Comparison of ENCODE assay signal across 1 cellular context in the genomic region with DNA sequence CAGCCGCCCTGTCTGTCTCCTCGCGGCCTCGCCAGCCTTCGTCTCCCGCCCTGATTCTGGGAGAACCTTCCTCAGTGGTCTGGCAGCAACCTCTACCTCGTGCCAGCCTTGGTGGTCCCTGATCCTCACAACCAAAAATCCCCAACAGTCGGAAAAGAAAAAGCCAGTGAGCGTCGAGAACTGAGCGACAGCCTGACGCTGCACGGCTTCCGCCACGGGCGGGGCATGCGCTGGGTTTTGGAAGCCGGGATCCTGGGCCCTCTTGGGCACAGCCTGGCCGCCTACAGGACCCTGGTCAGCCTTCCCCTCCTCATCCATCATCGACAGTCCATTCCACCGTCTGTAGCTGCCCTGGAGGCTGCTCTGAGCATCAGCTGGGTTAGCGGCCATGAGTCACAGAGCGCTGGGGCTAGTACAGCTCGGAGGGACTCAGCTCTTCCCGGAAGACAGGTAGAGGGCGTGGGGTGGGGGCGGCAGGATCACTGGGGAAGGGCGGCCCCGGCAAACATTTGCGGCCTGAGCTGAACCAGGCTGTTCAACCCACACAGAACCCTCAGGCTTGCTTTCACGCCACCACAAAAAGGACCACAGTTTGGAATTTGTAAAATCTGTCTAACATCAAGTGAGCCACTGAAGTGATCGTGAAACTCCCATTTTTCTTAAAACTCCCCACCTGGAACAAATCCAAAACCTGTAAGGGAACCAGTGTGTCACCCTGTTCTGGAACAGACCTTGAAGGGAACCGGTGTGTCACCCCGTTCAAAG.
TF ChIP-seq lines count a peak whose summit lies in the region.

No MANE protein-coding gene starts in this region.

TF ChIP-seq in IMR-90, 13 proteins besides CTCF, POLR2A, EP300 and RAD21:
- TF ChIP-seq FOS (IDR thresholded peaks at IDR 0.05; ENCODE audit: low read depth, low read length) (no peak), NFE2L2 (IDR thresholded peaks at IDR 0.05; ENCODE audit: low read depth, low read length) (no peak), SMC3 (IDR thresholded peaks at IDR 0.05; ENCODE audit: low read depth, low read length) (no peak), ELK1 (IDR thresholded peaks at IDR 0.05; ENCODE audit: borderline replicate concordance, low read depth, low read length) (no peak), RCOR1 (IDR thresholded peaks at IDR 0.05; ENCODE audit: insufficient replicate concordance, low read length) (no peak), RFX5 (IDR thresholded peaks at IDR 0.05; ENCODE audit: low read depth, low read length) (no peak), CEBPB (IDR thresholded peaks at IDR 0.05; ENCODE audit: low read depth, low read length) (no peak), MXI1 (IDR thresholded peaks at IDR 0.05; ENCODE audit: borderline replicate concordance, low read depth, low read length) (no peak), MAZ (IDR thresholded peaks at IDR 0.05; ENCODE audit: borderline replicate concordance, low read depth, low read length) (no peak), CHD1 (IDR thresholded peaks at IDR 0.05; ENCODE audit: low read depth, low read length) (no peak), BHLHE40 (IDR thresholded peaks at IDR 0.05; ENCODE audit: low read depth, low read length) (no peak), MAFK (IDR thresholded peaks at IDR 0.05; ENCODE audit: low read depth, low read length) (no peak)
- TF ChIP-seq, protein P1, sequence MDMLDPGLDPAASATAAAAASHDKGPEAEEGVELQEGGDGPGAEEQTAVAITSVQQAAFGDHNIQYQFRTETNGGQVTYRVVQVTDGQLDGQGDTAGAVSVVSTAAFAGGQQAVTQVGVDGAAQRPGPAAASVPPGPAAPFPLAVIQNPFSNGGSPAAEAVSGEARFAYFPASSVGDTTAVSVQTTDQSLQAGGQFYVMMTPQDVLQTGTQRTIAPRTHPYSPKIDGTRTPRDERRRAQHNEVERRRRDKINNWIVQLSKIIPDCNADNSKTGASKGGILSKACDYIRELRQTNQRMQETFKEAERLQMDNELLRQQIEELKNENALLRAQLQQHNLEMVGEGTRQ (IDR thresholded peaks at IDR 0.05; ENCODE audit: low read depth, low read length) = no peak
TF ChIP-seq in IMR-90: peak in this region for 0.
